1 cellular context compared by ENCODE assay signal in the genomic region with DNA sequence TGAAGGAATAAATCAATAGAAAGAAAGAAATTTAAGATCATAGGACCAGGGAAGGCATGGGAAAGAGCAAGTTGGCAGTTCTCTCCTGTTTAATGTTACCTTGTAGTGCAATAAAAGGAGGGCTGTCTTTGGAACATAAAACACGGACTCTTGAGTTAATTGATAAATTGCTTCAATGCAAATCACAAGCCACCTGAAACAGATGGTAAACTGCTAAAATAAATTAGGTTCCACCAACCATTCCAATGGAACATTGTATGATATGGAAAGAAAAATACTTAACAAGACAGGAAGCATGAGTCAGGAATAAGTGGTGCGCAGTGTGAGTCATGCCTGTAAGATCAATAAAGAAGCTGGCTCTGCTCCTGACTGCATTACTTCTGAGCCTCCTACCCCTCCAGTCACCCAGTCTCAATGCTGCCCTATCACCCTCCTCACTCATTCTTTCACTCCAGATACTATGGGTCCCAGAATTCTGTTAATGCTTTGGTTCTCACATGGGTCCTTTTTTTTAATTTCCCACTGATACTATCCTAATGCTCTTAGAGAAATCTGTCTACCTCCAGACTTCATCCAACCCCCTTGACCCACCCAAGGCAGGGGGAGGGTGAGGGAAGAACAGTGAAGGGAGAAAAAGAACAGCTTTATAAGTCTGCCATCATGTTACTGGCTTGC.
TF ChIP-seq lines count a peak whose summit lies in the region.

No MANE protein-coding gene starts in this region.

TF ChIP-seq in K562, 482 proteins besides CTCF, POLR2A, EP300 and RAD21 (continued from another document and continues in another):
- TF ChIP-seq KAT8 (IDR thresholded peaks at IDR 0.05; ENCODE audit: low read depth) (no peak), CREM (IDR thresholded peaks at IDR 0.05; ENCODE audit: low read depth) (peak; percentile 45; the same call in 1 of the 2 replicates), KDM2B (CRISPR knock-in tag; IDR thresholded peaks at IDR 0.05) (no peak), CTBP1 (IDR thresholded peaks at IDR 0.05; ENCODE audit: borderline replicate concordance) (no peak; the same call in 1 of the 2 replicates), ZBED1 (IDR thresholded peaks at IDR 0.05) (no peak), SETDB1 (IDR thresholded peaks at IDR 0.05; ENCODE audit: low read length) (no peak), ZNF311 (CRISPR knock-in tag; IDR thresholded peaks at IDR 0.05) (no peak), ERF (CRISPR knock-in tag; IDR thresholded peaks at IDR 0.05) (no peak), GABPA (tag; conservative IDR thresholded peaks at IDR 0.05; ENCODE audit: low read depth) (peak; percentile 31), SRSF1 (IDR thresholded peaks at IDR 0.05; ENCODE audit: low read depth, low read length) (no peak), TEAD2 (tag; IDR thresholded peaks at IDR 0.05) (no peak), PTBP1 (IDR thresholded peaks at IDR 0.05; ENCODE audit: low read depth, low read length) (no peak), ETV5 (CRISPR knock-in tag; IDR thresholded peaks at IDR 0.05; ENCODE audit: low read depth) (peak; percentile 89), ZNF140 (CRISPR knock-in tag; IDR thresholded peaks at IDR 0.05) (no peak), NCOA1 (IDR thresholded peaks at IDR 0.05; ENCODE audit: low read depth) (peak; percentile 65; the same call in 1 of the 2 replicates), IFI16 (CRISPR knock-in tag; IDR thresholded peaks at IDR 0.05) (no peak), HDAC6 (IDR thresholded peaks at IDR 0.05; ENCODE audit: low read depth, low read length) (no peak), ZNF197 (CRISPR knock-in tag; IDR thresholded peaks at IDR 0.05; ENCODE audit: low read depth) (no peak), POLR3G (IDR thresholded peaks at IDR 0.05; ENCODE audit: extremely low read depth, insufficient read length, insufficient replicate concordance) (no peak), ZBTB7A (IDR thresholded peaks at IDR 0.05; ENCODE audit: borderline replicate concordance, control insufficient read depth, low read depth, low read length) (0 out of 2 replicates have a peak, but pooled peaks have one; percentile 48), JUNB (CRISPR knock-in tag; conservative IDR thresholded peaks at IDR 0.05) (no peak), PHF21A (IDR thresholded peaks at IDR 0.05; ENCODE audit: borderline replicate concordance, low read depth) (no peak), KLF13 (tag; IDR thresholded peaks at IDR 0.05; ENCODE audit: borderline replicate concordance, low read depth) (no peak), ZNF253 (CRISPR knock-in tag; conservative IDR thresholded peaks at IDR 0.05) (no peak), SAFB (IDR thresholded peaks at IDR 0.05; ENCODE audit: borderline replicate concordance, low read depth, low read length) (no peak), EP400 (IDR thresholded peaks at IDR 0.05) (peak; percentile 48; the same call in 1 of the 2 replicates), POLR2AphosphoS2 (IDR thresholded peaks at IDR 0.05; ENCODE audit: low read length) (0 out of 2 replicates have a peak, but pooled peaks have one; percentile 56), ZNF165 (CRISPR knock-in tag; IDR thresholded peaks at IDR 0.05; ENCODE audit: borderline replicate concordance) (no peak), PURB (CRISPR knock-in tag; IDR thresholded peaks at IDR 0.05; ENCODE audit: low read depth) (no peak), NR2C1 (IDR thresholded peaks at IDR 0.05) (no peak), NR2C1 (tag; IDR thresholded peaks at IDR 0.05) (no peak), ETV6 (IDR thresholded peaks at IDR 0.05; ENCODE audit: borderline replicate concordance in 1 of 2, low read depth in 2 of 2, low read length in 1 of 2) (no peak), ETV6 (CRISPR knock-in tag; IDR thresholded peaks at IDR 0.05; ENCODE audit: borderline replicate concordance) (no peak), MAFK (IDR thresholded peaks at IDR 0.05; ENCODE audit: low read length) (peak; percentile 80), ILF3 (IDR thresholded peaks at IDR 0.05; ENCODE audit: borderline replicate concordance) (no peak; the same call in 1 of the 2 replicates), ZNF212 (CRISPR knock-in tag; IDR thresholded peaks at IDR 0.05) (no peak), TAF1 (IDR thresholded peaks at IDR 0.05; ENCODE audit: control insufficient read depth, extremely low read depth, insufficient read depth, low read length, severe bottlenecking) (no peak)
- TF ChIP-seq, protein P1, sequence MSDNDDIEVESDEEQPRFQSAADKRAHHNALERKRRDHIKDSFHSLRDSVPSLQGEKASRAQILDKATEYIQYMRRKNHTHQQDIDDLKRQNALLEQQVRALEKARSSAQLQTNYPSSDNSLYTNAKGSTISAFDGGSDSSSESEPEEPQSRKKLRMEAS (CRISPR knock-in tag; IDR thresholded peaks at IDR 0.05) = no peak
- TF ChIP-seq, protein P2, sequence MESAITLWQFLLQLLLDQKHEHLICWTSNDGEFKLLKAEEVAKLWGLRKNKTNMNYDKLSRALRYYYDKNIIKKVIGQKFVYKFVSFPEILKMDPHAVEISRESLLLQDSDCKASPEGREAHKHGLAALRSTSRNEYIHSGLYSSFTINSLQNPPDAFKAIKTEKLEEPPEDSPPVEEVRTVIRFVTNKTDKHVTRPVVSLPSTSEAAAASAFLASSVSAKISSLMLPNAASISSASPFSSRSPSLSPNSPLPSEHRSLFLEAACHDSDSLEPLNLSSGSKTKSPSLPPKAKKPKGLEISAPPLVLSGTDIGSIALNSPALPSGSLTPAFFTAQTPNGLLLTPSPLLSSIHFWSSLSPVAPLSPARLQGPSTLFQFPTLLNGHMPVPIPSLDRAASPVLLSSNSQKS (CRISPR knock-in tag; IDR thresholded peaks at IDR 0.05) = no peak
- TF ChIP-seq, protein P3, sequence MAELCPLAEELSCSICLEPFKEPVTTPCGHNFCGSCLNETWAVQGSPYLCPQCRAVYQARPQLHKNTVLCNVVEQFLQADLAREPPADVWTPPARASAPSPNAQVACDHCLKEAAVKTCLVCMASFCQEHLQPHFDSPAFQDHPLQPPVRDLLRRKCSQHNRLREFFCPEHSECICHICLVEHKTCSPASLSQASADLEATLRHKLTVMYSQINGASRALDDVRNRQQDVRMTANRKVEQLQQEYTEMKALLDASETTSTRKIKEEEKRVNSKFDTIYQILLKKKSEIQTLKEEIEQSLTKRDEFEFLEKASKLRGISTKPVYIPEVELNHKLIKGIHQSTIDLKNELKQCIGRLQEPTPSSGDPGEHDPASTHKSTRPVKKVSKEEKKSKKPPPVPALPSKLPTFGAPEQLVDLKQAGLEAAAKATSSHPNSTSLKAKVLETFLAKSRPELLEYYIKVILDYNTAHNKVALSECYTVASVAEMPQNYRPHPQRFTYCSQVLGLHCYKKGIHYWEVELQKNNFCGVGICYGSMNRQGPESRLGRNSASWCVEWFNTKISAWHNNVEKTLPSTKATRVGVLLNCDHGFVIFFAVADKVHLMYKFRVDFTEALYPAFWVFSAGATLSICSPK (IDR thresholded peaks at IDR 0.05; ENCODE audit: borderline replicate concordance) = no peak
- TF ChIP-seq, protein P4, sequence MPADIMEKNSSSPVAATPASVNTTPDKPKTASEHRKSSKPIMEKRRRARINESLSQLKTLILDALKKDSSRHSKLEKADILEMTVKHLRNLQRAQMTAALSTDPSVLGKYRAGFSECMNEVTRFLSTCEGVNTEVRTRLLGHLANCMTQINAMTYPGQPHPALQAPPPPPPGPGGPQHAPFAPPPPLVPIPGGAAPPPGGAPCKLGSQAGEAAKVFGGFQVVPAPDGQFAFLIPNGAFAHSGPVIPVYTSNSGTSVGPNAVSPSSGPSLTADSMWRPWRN (IDR thresholded peaks at IDR 0.05; ENCODE audit: low read depth) = no peak
- TF ChIP-seq, protein P5, sequence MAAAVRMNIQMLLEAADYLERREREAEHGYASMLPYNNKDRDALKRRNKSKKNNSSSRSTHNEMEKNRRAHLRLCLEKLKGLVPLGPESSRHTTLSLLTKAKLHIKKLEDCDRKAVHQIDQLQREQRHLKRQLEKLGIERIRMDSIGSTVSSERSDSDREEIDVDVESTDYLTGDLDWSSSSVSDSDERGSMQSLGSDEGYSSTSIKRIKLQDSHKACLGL (CRISPR knock-in tag; IDR thresholded peaks at IDR 0.05; ENCODE audit: borderline replicate concordance, poor library complexity, severe bottlenecking) = no peak
- TF ChIP-seq, protein P6, sequence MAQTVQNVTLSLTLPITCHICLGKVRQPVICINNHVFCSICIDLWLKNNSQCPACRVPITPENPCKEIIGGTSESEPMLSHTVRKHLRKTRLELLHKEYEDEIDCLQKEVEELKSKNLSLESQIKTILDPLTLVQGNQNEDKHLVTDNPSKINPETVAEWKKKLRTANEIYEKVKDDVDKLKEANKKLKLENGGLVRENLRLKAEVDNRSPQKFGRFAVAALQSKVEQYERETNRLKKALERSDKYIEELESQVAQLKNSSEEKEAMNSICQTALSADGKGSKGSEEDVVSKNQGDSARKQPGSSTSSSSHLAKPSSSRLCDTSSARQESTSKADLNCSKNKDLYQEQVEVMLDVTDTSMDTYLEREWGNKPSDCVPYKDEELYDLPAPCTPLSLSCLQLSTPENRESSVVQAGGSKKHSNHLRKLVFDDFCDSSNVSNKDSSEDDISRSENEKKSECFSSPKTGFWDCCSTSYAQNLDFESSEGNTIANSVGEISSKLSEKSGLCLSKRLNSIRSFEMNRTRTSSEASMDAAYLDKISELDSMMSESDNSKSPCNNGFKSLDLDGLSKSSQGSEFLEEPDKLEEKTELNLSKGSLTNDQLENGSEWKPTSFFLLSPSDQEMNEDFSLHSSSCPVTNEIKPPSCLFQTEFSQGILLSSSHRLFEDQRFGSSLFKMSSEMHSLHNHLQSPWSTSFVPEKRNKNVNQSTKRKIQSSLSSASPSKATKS (CRISPR knock-in tag; IDR thresholded peaks at IDR 0.05) = no peak
- TF ChIP-seq, protein P7, sequence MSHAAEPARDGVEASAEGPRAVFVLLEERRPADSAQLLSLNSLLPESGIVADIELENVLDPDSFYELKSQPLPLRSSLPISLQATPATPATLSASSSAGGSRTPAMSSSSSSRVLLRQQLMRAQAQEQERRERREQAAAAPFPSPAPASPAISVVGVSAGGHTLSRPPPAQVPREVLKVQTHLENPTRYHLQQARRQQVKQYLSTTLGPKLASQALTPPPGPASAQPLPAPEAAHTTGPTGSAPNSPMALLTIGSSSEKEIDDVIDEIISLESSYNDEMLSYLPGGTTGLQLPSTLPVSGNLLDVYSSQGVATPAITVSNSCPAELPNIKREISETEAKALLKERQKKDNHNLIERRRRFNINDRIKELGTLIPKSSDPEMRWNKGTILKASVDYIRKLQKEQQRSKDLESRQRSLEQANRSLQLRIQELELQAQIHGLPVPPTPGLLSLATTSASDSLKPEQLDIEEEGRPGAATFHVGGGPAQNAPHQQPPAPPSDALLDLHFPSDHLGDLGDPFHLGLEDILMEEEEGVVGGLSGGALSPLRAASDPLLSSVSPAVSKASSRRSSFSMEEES (CRISPR knock-in tag; IDR thresholded peaks at IDR 0.05) = no peak
- TF ChIP-seq, protein P8, sequence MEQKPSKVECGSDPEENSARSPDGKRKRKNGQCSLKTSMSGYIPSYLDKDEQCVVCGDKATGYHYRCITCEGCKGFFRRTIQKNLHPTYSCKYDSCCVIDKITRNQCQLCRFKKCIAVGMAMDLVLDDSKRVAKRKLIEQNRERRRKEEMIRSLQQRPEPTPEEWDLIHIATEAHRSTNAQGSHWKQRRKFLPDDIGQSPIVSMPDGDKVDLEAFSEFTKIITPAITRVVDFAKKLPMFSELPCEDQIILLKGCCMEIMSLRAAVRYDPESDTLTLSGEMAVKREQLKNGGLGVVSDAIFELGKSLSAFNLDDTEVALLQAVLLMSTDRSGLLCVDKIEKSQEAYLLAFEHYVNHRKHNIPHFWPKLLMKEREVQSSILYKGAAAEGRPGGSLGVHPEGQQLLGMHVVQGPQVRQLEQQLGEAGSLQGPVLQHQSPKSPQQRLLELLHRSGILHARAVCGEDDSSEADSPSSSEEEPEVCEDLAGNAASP (IDR thresholded peaks at IDR 0.05) = no peak
- TF ChIP-seq, protein P9, sequence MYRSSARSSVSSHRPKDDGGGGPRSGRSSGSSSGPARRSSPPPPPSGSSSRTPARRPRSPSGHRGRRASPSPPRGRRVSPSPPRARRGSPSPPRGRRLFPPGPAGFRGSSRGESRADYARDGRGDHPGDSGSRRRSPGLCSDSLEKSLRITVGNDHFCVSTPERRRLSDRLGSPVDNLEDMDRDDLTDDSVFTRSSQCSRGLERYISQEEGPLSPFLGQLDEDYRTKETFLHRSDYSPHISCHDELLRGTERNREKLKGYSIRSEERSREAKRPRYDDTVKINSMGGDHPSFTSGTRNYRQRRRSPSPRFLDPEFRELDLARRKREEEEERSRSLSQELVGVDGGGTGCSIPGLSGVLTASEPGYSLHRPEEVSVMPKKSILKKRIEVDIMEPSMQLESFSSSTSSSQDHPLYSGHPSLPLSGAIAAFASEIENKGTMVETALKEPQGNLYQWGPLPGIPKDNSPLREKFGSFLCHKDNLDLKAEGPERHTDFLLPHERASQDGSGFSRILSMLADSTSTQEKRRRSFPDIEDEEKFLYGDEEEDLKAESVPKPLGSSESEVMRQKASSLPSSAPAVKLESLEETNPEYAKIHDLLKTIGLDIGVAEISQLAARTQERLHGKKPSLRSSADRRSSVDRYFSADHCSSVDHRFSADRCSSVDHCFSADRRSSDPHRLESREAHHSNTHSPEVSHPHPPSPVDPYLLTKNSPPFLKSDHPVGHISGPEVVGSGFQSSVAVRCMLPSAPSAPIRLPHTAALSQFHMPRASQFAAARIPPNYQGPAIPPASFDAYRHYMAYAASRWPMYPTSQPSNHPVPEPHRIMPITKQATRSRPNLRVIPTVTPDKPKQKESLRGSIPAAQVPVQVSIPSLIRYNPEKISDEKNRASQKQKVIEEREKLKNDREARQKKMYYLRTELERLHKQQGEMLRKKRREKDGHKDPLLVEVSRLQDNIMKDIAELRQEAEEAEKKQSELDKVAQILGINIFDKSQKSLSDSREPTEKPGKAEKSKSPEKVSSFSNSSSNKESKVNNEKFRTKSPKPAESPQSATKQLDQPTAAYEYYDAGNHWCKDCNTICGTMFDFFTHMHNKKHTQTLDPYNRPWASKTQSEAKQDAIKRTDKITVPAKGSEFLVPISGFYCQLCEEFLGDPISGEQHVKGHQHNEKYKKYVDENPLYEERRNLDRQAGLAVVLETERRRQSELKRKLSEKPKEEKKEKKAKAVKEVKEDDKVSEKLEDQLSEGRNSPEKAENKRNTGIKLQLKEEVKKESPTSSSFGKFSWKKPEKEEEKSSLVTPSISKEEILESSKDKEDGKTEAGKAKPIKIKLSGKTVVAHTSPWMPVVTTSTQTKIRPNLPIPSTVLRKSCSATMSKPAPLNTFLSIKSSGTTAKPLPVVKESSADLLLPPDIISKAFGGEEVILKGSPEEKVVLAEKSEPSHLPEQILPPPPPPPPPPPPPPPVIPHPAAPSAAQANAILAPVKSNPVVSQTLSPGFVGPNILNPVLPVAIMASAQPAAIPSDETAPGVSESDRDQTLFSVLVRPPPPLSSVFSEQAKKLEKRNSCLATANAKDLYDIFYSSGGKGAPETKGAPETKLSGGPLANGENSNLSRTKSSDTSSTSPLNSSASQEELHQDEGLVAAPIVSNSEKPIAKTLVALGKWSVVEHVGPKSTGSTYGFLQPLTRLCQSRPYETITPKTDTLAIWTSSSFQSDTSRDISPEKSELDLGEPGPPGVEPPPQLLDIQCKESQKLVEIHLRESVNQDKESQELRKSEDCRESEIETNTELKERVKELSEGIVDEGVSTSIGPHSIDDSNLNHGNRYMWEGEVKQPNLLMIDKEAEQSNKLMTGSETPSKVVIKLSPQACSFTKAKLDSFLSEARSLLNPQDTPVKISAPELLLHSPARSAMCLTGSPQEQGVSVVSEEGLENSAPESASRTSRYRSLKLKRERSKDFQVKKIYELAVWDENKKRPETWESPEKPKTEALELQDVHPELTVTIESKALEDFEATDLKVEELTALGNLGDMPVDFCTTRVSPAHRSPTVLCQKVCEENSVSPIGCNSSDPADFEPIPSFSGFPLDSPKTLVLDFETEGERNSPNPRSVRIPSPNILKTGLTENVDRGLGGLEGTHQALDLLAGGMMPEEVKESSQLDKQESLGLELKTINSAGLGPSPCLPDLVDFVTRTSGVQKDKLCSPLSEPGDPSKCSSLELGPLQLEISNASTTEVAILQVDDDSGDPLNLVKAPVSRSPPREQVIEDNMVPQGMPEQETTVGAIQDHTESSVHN (IDR thresholded peaks at IDR 0.05; ENCODE audit: borderline replicate concordance in 1 of 2, low read depth in 1 of 2) = 0 out of 4 replicates have a peak, but pooled peaks of 1 of the 2 experiments have one; percentile 10
